ENCODE assay signal across 27 cellular contexts in genomic region chr18:36460324-36460850, GRCh38.
"Had no signal": no experiment of that assay in that cellular context is flagged by ENCODE, and none has a peak within 500 bp of the region (broad histone marks: within the 10 kb centered on the region; RNA-seq: fewer than 3 reads in every experiment).

No MANE protein-coding gene starts in this region.

- H3K4me1 ChIP-seq: adrenal gland, uterus had no signal

- H3K4me1 Mint-ChIP-seq: activated naive CD8-positive, alpha-beta T cell treated with anti-CD3 and anti-CD28 coated beads for 36 hours; immature natural killer cell; natural killer cell; stimulated activated naive CD8-positive, alpha-beta T cell treated with anti-CD3 and anti-CD28 coated beads, Interleukin-15, amount 100 ng/mL, for 72 hours had no signal

- H3K27ac ChIP-seq: adrenal gland, body of pancreas, coronary artery, dorsolateral prefrontal cortex, gastrocnemius medialis, skin epidermis, uterus had no signal

- H3K36me3 Mint-ChIP-seq: activated naive CD8-positive, alpha-beta T cell treated with anti-CD3 and anti-CD28 coated beads for 36 hours; immature natural killer cell; natural killer cell; type B pancreatic cell had no signal

- H3K9me3 ChIP-seq: adrenal gland, body of pancreas, gastrocnemius medialis, uterus had no signal

- ATAC-seq: body of pancreas; gastrocnemius medialis; left lobe of liver; sciatic nerve; stimulated activated naive CD8-positive, alpha-beta T cell treated with anti-CD3 and anti-CD28 coated beads, Interleukin-15, amount 100 ng/mL, for 72 hours had no signal

- H3K4me3 ChIP-seq: adrenal gland, body of pancreas, coronary artery, dorsolateral prefrontal cortex, gastrocnemius medialis, lung, skin epidermis, uterus had no signal

- H3K27ac Mint-ChIP-seq: activated naive CD4-positive, alpha-beta T cell treated with anti-CD3 and anti-CD28 coated beads for 36 hours; activated naive CD8-positive, alpha-beta T cell treated with anti-CD3 and anti-CD28 coated beads for 36 hours; immature natural killer cell; stimulated activated naive CD8-positive, alpha-beta T cell treated with anti-CD3 and anti-CD28 coated beads, Interleukin-15, amount 100 ng/mL, for 72 hours; type B pancreatic cell had no signal

- DNase-seq: activated CD4-positive, alpha-beta T cell treated with anti-CD3 and anti-CD28 coated beads for 48 hours; activated CD4-positive, alpha-beta T cell treated with anti-CD3 and anti-CD28 coated beads, Interleukin-2, amount 50 U/mL, for 48 hours; activated CD8-positive, alpha-beta memory T cell treated with anti-CD3 and anti-CD28 coated beads for 24 hours; activated effector memory CD4-positive, alpha-beta T cell treated with Interleukin-2 at 50 U/mL for 16 hours; activated naive CD4-positive, alpha-beta T cell treated with anti-CD3 and anti-CD28 coated beads for 36 hours; activated naive CD8-positive, alpha-beta T cell treated with anti-CD3 and anti-CD28 coated beads for 36 hours; adrenal gland; aorta; body of pancreas; dorsolateral prefrontal cortex; effector memory CD4-positive, alpha-beta T cell; gastrocnemius medialis; hypothalamus; immature natural killer cell; natural killer cell; posterior cingulate gyrus; stimulated activated CD4-positive, alpha-beta T cell treated with anti-CD3 and anti-CD28 coated beads, Interleukin-12 subunit alpha, Interleukin-12 subunit beta, amount 100 ng/mL, for 4 hours; stimulated activated CD4-positive, alpha-beta T cell treated with anti-CD3 and anti-CD28 coated beads, Interleukin-4, amount 100 ng/mL, for 1 hour; stimulated activated naive CD8-positive, alpha-beta T cell treated with anti-CD3 and anti-CD28 coated beads, Interleukin-15, amount 100 ng/mL, for 72 hours; substantia nigra; uterus had no signal

- H3K9me3 Mint-ChIP-seq: activated naive CD4-positive, alpha-beta T cell treated with anti-CD3 and anti-CD28 coated beads for 36 hours; activated naive CD8-positive, alpha-beta T cell treated with anti-CD3 and anti-CD28 coated beads for 36 hours; stimulated activated naive CD8-positive, alpha-beta T cell treated with anti-CD3 and anti-CD28 coated beads, Interleukin-15, amount 100 ng/mL, for 72 hours; type B pancreatic cell had no signal

- H3K36me3 ChIP-seq: adrenal gland, gastrocnemius medialis, uterus had no signal

- H3K27me3 ChIP-seq: adrenal gland, body of pancreas, dorsolateral prefrontal cortex, gastrocnemius medialis had no signal

- H3K4me3 Mint-ChIP-seq: activated naive CD4-positive, alpha-beta T cell treated with anti-CD3 and anti-CD28 coated beads for 36 hours; activated naive CD8-positive, alpha-beta T cell treated with anti-CD3 and anti-CD28 coated beads for 36 hours; immature natural killer cell; stimulated activated naive CD8-positive, alpha-beta T cell treated with anti-CD3 and anti-CD28 coated beads, Interleukin-15, amount 100 ng/mL, for 72 hours; type B pancreatic cell had no signal

- H3K27me3 Mint-ChIP-seq: activated naive CD8-positive, alpha-beta T cell treated with anti-CD3 and anti-CD28 coated beads for 36 hours had no signal
